ENCODE assay signal across 1 cellular context in the genomic region with DNA sequence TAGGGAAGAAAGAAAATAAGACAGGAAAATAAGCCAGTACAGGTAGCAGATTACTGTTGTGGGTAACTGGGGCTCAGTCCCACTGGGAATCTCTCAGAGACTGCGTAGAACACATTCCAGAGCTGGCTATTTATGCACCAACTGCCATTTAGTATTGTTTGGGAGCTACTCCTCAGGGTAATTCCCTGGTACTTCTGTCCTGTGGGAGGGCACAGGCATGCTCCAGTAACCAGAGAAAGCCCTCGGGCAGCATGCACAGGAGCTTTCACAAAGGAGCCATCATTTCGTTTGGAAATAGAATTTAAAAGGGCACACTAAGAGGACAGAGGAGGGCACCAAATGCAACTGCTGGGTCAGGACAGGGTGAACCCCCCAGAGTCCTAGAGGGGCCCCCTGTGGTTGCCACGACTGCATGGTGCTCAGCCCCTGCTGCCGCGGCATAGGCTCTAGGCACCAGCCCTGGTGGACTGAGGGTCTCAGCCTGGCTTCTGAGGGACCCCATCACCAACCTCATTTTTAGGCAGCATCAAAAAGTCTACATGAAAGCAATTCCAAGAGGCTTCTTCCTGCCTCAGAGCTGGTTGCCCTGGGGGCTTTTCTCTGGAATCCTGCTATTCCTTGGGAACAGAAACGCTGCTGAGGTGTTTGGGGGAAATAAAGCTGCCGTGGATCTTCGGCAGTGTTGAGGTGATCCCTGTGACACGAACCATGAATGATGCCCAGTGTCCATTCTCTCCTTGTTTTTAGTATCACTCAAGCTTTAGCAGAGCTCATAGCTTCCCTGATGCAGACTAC.
TF ChIP-seq lines count a peak whose summit lies in the region.

No MANE protein-coding gene starts in this region.

TF ChIP-seq in GM23338, 12 proteins besides CTCF, POLR2A, EP300 and RAD21 (continued from another document):
- TF ChIP-seq, protein P1, sequence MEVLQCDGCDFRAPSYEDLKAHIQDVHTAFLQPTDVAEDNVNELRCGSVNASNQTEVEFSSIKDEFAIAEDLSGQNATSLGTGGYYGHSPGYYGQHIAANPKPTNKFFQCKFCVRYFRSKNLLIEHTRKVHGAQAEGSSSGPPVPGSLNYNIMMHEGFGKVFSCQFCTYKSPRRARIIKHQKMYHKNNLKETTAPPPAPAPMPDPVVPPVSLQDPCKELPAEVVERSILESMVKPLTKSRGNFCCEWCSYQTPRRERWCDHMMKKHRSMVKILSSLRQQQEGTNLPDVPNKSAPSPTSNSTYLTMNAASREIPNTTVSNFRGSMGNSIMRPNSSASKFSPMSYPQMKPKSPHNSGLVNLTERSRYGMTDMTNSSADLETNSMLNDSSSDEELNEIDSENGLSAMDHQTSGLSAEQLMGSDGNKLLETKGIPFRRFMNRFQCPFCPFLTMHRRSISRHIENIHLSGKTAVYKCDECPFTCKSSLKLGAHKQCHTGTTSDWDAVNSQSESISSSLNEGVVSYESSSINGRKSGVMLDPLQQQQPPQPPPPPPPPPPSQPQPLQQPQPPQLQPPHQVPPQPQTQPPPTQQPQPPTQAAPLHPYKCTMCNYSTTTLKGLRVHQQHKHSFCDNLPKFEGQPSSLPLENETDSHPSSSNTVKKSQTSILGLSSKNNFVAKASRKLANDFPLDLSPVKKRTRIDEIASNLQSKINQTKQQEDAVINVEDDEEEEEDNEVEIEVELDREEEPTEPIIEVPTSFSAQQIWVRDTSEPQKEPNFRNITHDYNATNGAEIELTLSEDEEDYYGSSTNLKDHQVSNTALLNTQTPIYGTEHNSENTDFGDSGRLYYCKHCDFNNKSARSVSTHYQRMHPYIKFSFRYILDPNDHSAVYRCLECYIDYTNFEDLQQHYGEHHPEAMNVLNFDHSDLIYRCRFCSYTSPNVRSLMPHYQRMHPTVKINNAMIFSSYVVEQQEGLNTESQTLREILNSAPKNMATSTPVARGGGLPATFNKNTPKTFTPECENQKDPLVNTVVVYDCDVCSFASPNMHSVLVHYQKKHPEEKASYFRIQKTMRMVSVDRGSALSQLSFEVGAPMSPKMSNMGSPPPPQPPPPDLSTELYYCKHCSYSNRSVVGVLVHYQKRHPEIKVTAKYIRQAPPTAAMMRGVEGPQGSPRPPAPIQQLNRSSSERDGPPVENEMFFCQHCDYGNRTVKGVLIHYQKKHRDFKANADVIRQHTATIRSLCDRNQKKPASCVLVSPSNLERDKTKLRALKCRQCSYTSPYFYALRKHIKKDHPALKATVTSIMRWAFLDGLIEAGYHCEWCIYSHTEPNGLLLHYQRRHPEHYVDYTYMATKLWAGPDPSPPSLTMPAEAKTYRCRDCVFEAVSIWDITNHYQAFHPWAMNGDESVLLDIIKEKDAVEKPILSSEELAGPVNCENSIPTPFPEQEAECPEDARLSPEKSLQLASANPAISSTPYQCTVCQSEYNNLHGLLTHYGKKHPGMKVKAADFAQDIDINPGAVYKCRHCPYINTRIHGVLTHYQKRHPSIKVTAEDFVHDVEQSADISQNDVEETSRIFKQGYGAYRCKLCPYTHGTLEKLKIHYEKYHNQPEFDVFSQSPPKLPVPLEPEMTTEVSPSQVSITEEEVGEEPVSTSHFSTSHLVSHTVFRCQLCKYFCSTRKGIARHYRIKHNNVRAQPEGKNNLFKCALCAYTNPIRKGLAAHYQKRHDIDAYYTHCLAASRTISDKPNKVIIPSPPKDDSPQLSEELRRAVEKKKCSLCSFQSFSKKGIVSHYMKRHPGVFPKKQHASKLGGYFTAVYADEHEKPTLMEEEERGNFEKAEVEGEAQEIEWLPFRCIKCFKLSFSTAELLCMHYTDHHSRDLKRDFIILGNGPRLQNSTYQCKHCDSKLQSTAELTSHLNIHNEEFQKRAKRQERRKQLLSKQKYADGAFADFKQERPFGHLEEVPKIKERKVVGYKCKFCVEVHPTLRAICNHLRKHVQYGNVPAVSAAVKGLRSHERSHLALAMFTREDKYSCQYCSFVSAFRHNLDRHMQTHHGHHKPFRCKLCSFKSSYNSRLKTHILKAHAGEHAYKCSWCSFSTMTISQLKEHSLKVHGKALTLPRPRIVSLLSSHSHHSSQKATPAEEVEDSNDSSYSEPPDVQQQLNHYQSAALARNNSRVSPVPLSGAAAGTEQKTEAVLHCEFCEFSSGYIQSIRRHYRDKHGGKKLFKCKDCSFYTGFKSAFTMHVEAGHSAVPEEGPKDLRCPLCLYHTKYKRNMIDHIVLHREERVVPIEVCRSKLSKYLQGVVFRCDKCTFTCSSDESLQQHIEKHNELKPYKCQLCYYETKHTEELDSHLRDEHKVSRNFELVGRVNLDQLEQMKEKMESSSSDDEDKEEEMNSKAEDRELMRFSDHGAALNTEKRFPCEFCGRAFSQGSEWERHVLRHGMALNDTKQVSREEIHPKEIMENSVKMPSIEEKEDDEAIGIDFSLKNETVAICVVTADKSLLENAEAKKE (CRISPR knock-in tag; IDR thresholded peaks at IDR 0.05): no peak
- no peak for TF ChIP-seq ETS1 (IDR thresholded peaks at IDR 0.05)
